In genomic region chr5:143871672-143872071, GRCh38 we compare ENCODE assay signal across 19 cellular contexts. TPM values are rescaled to one million over a fixed set of nuclear protein-coding genes. Genes with fewer than 3 reads are reported as not detected.
DNase-seq lines count a peak whose midpoint lies in the region; ATAC-seq, FAIRE-seq and TF ChIP-seq lines count a peak whose summit lies in the region.
"Had no signal": no experiment of that assay in that cellular context is flagged by ENCODE, and none has a peak within 500 bp of the region (broad histone marks: within the 10 kb centered on the region; RNA-seq: fewer than 3 reads in every experiment).

No MANE protein-coding gene starts in this region.

- intact Hi-C loops in PC-3 (cut with micrococcal nuclease) = no loop called here

- H2AFZ ChIP-seq in PC-3 (ENCODE audit: low read length) (peak overlapping the region; percentile 49; the same call in 1 of the 2 replicates), hepatocyte (no peak overlapping the region)

- TF ChIP-seq POLR2A in H54 (IDR thresholded peaks at IDR 0.05; ENCODE audit: low read depth, low read length) = no peak

- WGBS in hepatocyte (ENCODE audit: low lambda C conversion rate, missing lambda C conversion rate) = 64% methylated on average over 2 of the region's 2 CpGs
- no CpG with 5 or more reads among the region's 2 CpGs for WGBS in mesodermal cell (ENCODE audit: insufficient coverage in 2 of 2), 2 experiments

- TF ChIP-seq CTCF in PC-3 (conservative IDR thresholded peaks at IDR 0.05; ENCODE audit: low read depth, low read length) (no peak), hepatocyte (IDR thresholded peaks at IDR 0.05; ENCODE audit: poor library complexity) (no peak)

- H3K36me3 ChIP-seq in PC-3 (ENCODE audit: low read depth, low read length) = no peaks in the 10 kb centered on the region
- no peaks in the 10 kb centered on the region for H3K36me3 ChIP-seq in hepatocyte (replicated peaks; ENCODE audit: insufficient read depth, low read depth)
- H3K36me3 ChIP-seq in mesodermal cell (ENCODE audit: control insufficient read depth, insufficient read depth, low read length) = no peaks in the 10 kb centered on the region

- DNase-seq in H54 (ENCODE audit: insufficient read length, low spot score) = no peak
- no peak for DNase-seq in PC-3
- DNase-seq in hepatocyte (ENCODE audit: low spot score) = no peak
- no peak for DNase-seq in activated T-cell treated with anti-CD3 and anti-CD28 coated beads for 4 hours
- DNase-seq in NCI-H1092 treated with DMSO at 0.1 percent for 48 hours (lab: John Stamatoyannopoulos, UW) = no peak
- DNase-seq in activated CD4-positive, CD25-positive, alpha-beta regulatory T cell (lab: John Stamatoyannopoulos, UW) = no peak
- DNase-seq: DMS153, HCEC 1CT, NCI-H1417 treated with DMSO at 0.1 percent for 48 hours, NCI-H2029 treated with DMSO at 0.1 percent for 48 hours, NCI-H524 had no signal

- peak; percentile 27 for FAIRE-seq in H54 (lab: Jason Lieb, UNC)
- FAIRE-seq: A204.1 had no signal

- H3K27ac ChIP-seq in PC-3 (ENCODE audit: low read length) = peak overlapping the region; percentile 65
- H3K27ac ChIP-seq in hepatocyte = peak overlapping the region; percentile 8
- H3K27ac ChIP-seq in mesodermal cell (ENCODE audit: low read depth, low read length, severe bottlenecking) = peak overlapping the region; percentile 62
- H3K27ac ChIP-seq: C4-2B, KMS-11, SK-N-MC had no signal

- H3K9ac ChIP-seq in PC-3 (ENCODE audit: low read length) = no peak overlapping the region
- H3K9ac ChIP-seq: KMS-11 had no signal

- no TSS peak for BruUV-seq in PC-3 (replicated peaks; lab: Mats Ljungman, UMichigan)

- H3K79me2 ChIP-seq in PC-3 (ENCODE audit: low read length) (no peaks in the 10 kb centered on the region), hepatocyte (no peaks in the 10 kb centered on the region)

- H3K4me1 ChIP-seq in PC-3 (ENCODE audit: insufficient read depth, low read length) (peaks cover 20% of the 10 kb centered on the region), hepatocyte (ENCODE audit: insufficient read depth) (no peaks in the 10 kb centered on the region), mesodermal cell (ENCODE audit: control insufficient read depth, insufficient read depth, low read length, poor library complexity, severe bottlenecking) (peaks cover 13% of the 10 kb centered on the region)

- no peaks in the 10 kb centered on the region for H3F3A ChIP-seq in PC-3 (ENCODE audit: low read length, unreplicated experiment)

- POLR2A ChIA-PET in PC-3 (lab: Charles Lee; ENCODE audit: unreplicated experiment) = no interaction called here

- no peaks in the 10 kb centered on the region for H4K20me1 ChIP-seq in PC-3 (ENCODE audit: low read length)
- no peaks in the 10 kb centered on the region for H4K20me1 ChIP-seq in hepatocyte (ENCODE audit: insufficient read depth, poor library complexity, severe bottlenecking)

- CTCF ChIA-PET in PC-3 (lab: Charles Lee) = no interaction called here

- H3K9me3 ChIP-seq in PC-3 (ENCODE audit: low read length) (no peaks in the 10 kb centered on the region), hepatocyte (ENCODE audit: low read depth) (no peaks in the 10 kb centered on the region), mesodermal cell (ENCODE audit: control insufficient read depth, low read length) (no peaks in the 10 kb centered on the region)

- H3K4me3 ChIP-seq in PC-3 (ENCODE audit: low read length) = no peak overlapping the region
- no peak overlapping the region for H3K4me3 ChIP-seq in hepatocyte
- H3K4me3 ChIP-seq in mesodermal cell (ENCODE audit: extremely low read depth, insufficient read depth, low read length, poor library complexity, severe bottlenecking) = no peak overlapping the region
- H3K4me3 ChIP-seq: SK-N-MC had no signal

- H3K27me3 ChIP-seq in PC-3 (ENCODE audit: low read length) (no peaks in the 10 kb centered on the region), hepatocyte (no peaks in the 10 kb centered on the region)

- H3K4me2 ChIP-seq in PC-3 (ENCODE audit: low read length) (peak overlapping the region; percentile 49), hepatocyte (no peak overlapping the region)
- H3K4me2 ChIP-seq: KMS-11 had no signal

- ATAC-seq in PC-3 = no peak
- ATAC-seq in HG03439 (IDR thresholded peaks at IDR 0.05; ENCODE audit: unreplicated experiment) = no peak
- ATAC-seq: Right ventricle myocardium inferior had no signal

- H3K9me2 ChIP-seq in PC-3 (replicated peaks; ENCODE audit: low read length) (no peaks in the 10 kb centered on the region), hepatocyte (replicated peaks; ENCODE audit: insufficient read depth) (no peaks in the 10 kb centered on the region)

RNA-seq across cellular contexts. Expression of gene HMHB1, which starts 59.7 kb away (rescaled TPM):
- total RNA-seq in PC-3 (2014; rRNA removed) = not detected in 2 replicates
- not detected in 2 replicates for total RNA-seq in hepatocyte
- not detected in 2 replicates for polyA plus RNA-seq in hepatocyte
- polyA plus RNA-seq in mesodermal cell (2013, experiment 1 of 2) = not detected
- not detected for polyA plus RNA-seq in mesodermal cell (2013, experiment 2 of 2)
- total RNA-seq: HT1080, Right ventricle myocardium inferior had no signal

Comparison
In these comparisons a context has a peak if more than half of its experiments do, and no peak if none do; other contexts are left out.
1. H3K27ac ChIP-seq: peak in every context shown above with its lines; median percentile 65 in PC-3; 62 in mesodermal cell; 8 in hepatocyte.